8 cellular contexts compared by ENCODE assay signal in the genomic region with DNA sequence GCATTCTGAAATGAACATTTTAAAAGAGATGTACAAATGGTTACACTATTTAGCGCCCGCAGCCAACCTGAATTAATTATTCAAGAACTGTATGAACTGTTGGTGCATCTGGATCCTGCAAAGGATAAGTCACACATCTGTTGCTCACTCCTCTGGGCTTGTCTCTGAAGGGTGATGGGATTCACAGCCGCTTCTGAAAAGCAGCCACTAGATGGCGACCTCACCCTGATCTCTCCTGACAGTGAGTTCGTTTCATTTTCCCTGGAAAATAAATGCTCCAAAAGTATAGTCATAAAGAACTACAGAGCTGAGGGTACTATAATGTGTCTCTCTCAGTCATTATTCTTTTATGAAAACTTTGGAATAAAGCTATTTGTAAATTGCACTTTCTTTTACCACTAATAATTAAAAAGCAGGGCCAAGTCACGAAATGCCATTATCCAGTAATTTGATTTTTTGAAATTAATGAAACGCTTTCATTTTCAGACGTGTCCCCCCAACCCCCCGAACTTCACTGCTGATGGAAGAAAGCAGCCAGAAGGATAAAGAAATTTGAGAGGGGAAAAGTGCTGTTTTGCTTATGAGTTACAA.
DNase-seq lines count a peak whose midpoint lies in the region; ATAC-seq and TF ChIP-seq lines count a peak whose summit lies in the region.

No MANE protein-coding gene starts in this region.

- POLR2A ChIA-PET in PC-9 (lab: Charles Lee; ENCODE audit: unreplicated experiment): no interaction called here

- ATAC-seq in GM21390 (IDR thresholded peaks at IDR 0.05; ENCODE audit: unreplicated experiment) (peak; percentile 94), gastroesophageal sphincter (peak; percentile 71)

- H4K8ac ChIP-seq in trophoblast cell (ENCODE audit: low read depth, low read length): no peak overlapping the region

- H3K36me3 ChIP-seq in KMS-11 (ENCODE audit: insufficient read depth): no peaks in the 10 kb centered on the region
- no peaks in the 10 kb centered on the region for H3K36me3 ChIP-seq in PC-9 (ENCODE audit: low read depth)
- H3K36me3 ChIP-seq in gastroesophageal sphincter: no peaks in the 10 kb centered on the region
- no peaks in the 10 kb centered on the region for H3K36me3 ChIP-seq in trophoblast cell (ENCODE audit: control insufficient read depth in 1 of 2, insufficient read depth in 2 of 2, low read length in 2 of 2)
- H3K36me3 ChIP-seq in uterus: no peaks in the 10 kb centered on the region

- H3K9ac ChIP-seq in KMS-11 (no peak overlapping the region), trophoblast cell (ENCODE audit: low read length) (no peak overlapping the region)

- TF ChIP-seq CTCF in KMS-11 (conservative IDR thresholded peaks at IDR 0.05; ENCODE audit: low read depth, low read length): peak; percentile 92
- TF ChIP-seq CTCF in PC-9 (conservative IDR thresholded peaks at IDR 0.05): peak; percentile 99
- TF ChIP-seq CTCF in gastroesophageal sphincter (IDR thresholded peaks at IDR 0.05): peak; percentile 73 to 86 (median 81)
- TF ChIP-seq CTCF in uterus (IDR thresholded peaks at IDR 0.05): peak; percentile 59 to 80 (median 73)

- TF ChIP-seq POLR2A in gastroesophageal sphincter (IDR thresholded peaks at IDR 0.05): no peak
- no peak for TF ChIP-seq POLR2A in uterus (IDR thresholded peaks at IDR 0.05)

- H2AFZ ChIP-seq in KMS-11 (ENCODE audit: low read depth) (peak overlapping the region; percentile 2; the same call in 1 of the 2 replicates), PC-9 (no peak overlapping the region), trophoblast cell (ENCODE audit: insufficient read depth, low read length, poor library complexity) (no peak overlapping the region)

- H2AK5ac ChIP-seq in trophoblast cell (ENCODE audit: low read length): no peak overlapping the region

- H3K9me3 ChIP-seq in PC-9 (ENCODE audit: insufficient read depth, low read depth): no peaks in the 10 kb centered on the region
- no peaks in the 10 kb centered on the region for H3K9me3 ChIP-seq in gastroesophageal sphincter
- no peaks in the 10 kb centered on the region for H3K9me3 ChIP-seq in trophoblast cell (ENCODE audit: insufficient read depth, low read depth, low read length)
- H3K9me3 ChIP-seq in uterus: no peaks in the 10 kb centered on the region

- DNase-seq in D341Med (ENCODE audit: low spot score): peak; percentile 76
- peak; percentile 49 to 86 for DNase-seq in PC-9
- DNase-seq in activated effector memory CD4-positive, alpha-beta T cell treated with Interleukin-2 at 50 U/mL for 16 hours: peak; percentile 8
- peak; percentile 54 to 82 for DNase-seq in trophoblast cell
- DNase-seq in uterus: peak; percentile 70 to 74

- no peak overlapping the region for H3K27ac ChIP-seq in KMS-11
- H3K27ac ChIP-seq in PC-9: no peak overlapping the region
- H3K27ac ChIP-seq in gastroesophageal sphincter: peak overlapping the region in 3 of 4 donors; percentile 20 to 36 (median 29)
- no peak overlapping the region for H3K27ac ChIP-seq in trophoblast cell (ENCODE audit: low read depth, low read length)
- H3K27ac ChIP-seq in uterus: peak overlapping the region; percentile 44 to 53

- H3K4me1 ChIP-seq in KMS-11 (ENCODE audit: low read depth, poor library complexity, severe bottlenecking): no peaks in the 10 kb centered on the region
- H3K4me1 ChIP-seq in PC-9 (replicated peaks; ENCODE audit: insufficient read depth): no peaks in the 10 kb centered on the region
- peaks cover 0 to 15% (median 0%) of the 10 kb centered on the region in 3 donors for H3K4me1 ChIP-seq in gastroesophageal sphincter
- no peaks in the 10 kb centered on the region for H3K4me1 ChIP-seq in trophoblast cell (ENCODE audit: control insufficient read depth in 1 of 2, insufficient read depth in 2 of 2, low read length in 2 of 2)
- no peaks in the 10 kb centered on the region for H3K4me1 ChIP-seq in uterus

- H3F3A ChIP-seq in PC-9 (ENCODE audit: insufficient read depth, low read depth): no peaks in the 10 kb centered on the region

- TF ChIP-seq EP300 in gastroesophageal sphincter (IDR thresholded peaks at IDR 0.05): no peak

- H3K79me2 ChIP-seq in KMS-11 (ENCODE audit: insufficient read depth, low read depth) (no peaks in the 10 kb centered on the region), PC-9 (ENCODE audit: low read depth) (no peaks in the 10 kb centered on the region), trophoblast cell (ENCODE audit: control insufficient read depth, insufficient read depth, low read length, poor library complexity) (no peaks in the 10 kb centered on the region)

- H2BK120ac ChIP-seq in trophoblast cell (ENCODE audit: insufficient read depth, low read length, poor library complexity): no peak overlapping the region

- no peak overlapping the region for H3K14ac ChIP-seq in trophoblast cell (ENCODE audit: low read length)

- intact Hi-C loops in PC-9 (cut with micrococcal nuclease; ENCODE audit: unreplicated experiment) (loop anchor here (5.0 kb wide), 1 partner anchor 1903 kb away; no protein-coding TSS in a partner anchor), uterus (cut with DNase I; ENCODE audit: low total_unique reads) (no loop called here)

- H3K18ac ChIP-seq in trophoblast cell (ENCODE audit: low read length): no peak overlapping the region

- CTCF ChIA-PET in PC-9 (lab: Charles Lee): interaction anchor here (1.3 kb wide), 1 partner anchor 15 kb away, joined by 11 read pairs; no protein-coding TSS in a partner anchor

- H3K4me2 ChIP-seq in KMS-11 (0 out of 2 replicates have a peak overlapping the region, but pooled peaks have one; percentile 15), PC-9 (peak overlapping the region; percentile 30), trophoblast cell (ENCODE audit: low read length) (no peak overlapping the region)

- no TSS peak for BruUV-seq in PC-9 (replicated peaks; lab: Mats Ljungman, UMichigan)

- H4K20me1 ChIP-seq in KMS-11 (ENCODE audit: insufficient read depth): no peaks in the 10 kb centered on the region
- H4K20me1 ChIP-seq in PC-9 (ENCODE audit: insufficient read depth): no peaks in the 10 kb centered on the region

- no peak overlapping the region for H2BK5ac ChIP-seq in trophoblast cell (ENCODE audit: low read depth, low read length, poor library complexity)

- H3K27me3 ChIP-seq in KMS-11 (ENCODE audit: insufficient read depth, low read depth) (no peaks in the 10 kb centered on the region), PC-9 (ENCODE audit: insufficient read depth, low read depth) (no peaks in the 10 kb centered on the region), gastroesophageal sphincter (no peaks in the 10 kb centered on the region), trophoblast cell (ENCODE audit: insufficient read depth, low read length) (no peaks in the 10 kb centered on the region), uterus (no peaks in the 10 kb centered on the region)

- no peak overlapping the region for H3K23ac ChIP-seq in trophoblast cell (ENCODE audit: low read length)

- no peaks in the 10 kb centered on the region for H3K9me2 ChIP-seq in PC-9 (ENCODE audit: insufficient read depth)

- no peak overlapping the region for H3K4me3 ChIP-seq in KMS-11 (IDR thresholded peaks at IDR 0.05; ENCODE audit: insufficient read depth, low read depth, low read length)
- H3K4me3 ChIP-seq in PC-9: no peak overlapping the region
- peak overlapping the region; percentile 29 to 45 for H3K4me3 ChIP-seq in gastroesophageal sphincter
- no peak overlapping the region for H3K4me3 ChIP-seq in trophoblast cell (ENCODE audit: low read depth, low read length)
- peak overlapping the region in 1 of 2 donors; percentile 31 for H3K4me3 ChIP-seq in uterus

- H3K4ac ChIP-seq in trophoblast cell (ENCODE audit: low read depth, low read length): no peak overlapping the region

- no peak overlapping the region for H4K91ac ChIP-seq in trophoblast cell (ENCODE audit: low read depth, low read length)

- H3K79me1 ChIP-seq in trophoblast cell (ENCODE audit: low read length): no peaks in the 10 kb centered on the region

- H2BK12ac ChIP-seq in trophoblast cell (ENCODE audit: low read length): no peak overlapping the region

- no peak overlapping the region for H4K12ac ChIP-seq in trophoblast cell (ENCODE audit: low read depth, low read length)

- 13 to 22% methylated on average over 7 to 9 of the region's 9 CpGs for WGBS in gastroesophageal sphincter (ENCODE audit: low coverage in 1 of 2), 2 donors
- WGBS in trophoblast cell (ENCODE audit: extremely low coverage, insufficient coverage, insufficient read length): no CpG with 5 or more reads among the region's 9 CpGs

Comparison
In these comparisons a context has a peak if more than half of its experiments do, and no peak if none do; other contexts are left out.
1. DNase-seq: peak in every context shown above with its lines; median percentile 76 in D341Med; 72 in uterus; 68 in trophoblast cell; 68 in PC-9; 8 in activated effector memory CD4-positive, alpha-beta T cell treated with Interleukin-2 at 50 U/mL for 16 hours.
2. H3K27ac ChIP-seq: peak in gastroesophageal sphincter (3 of 4) and uterus (2 of 2); none in KMS-11 (single experiment), PC-9 (single experiment) and trophoblast cell (single experiment).
3. H3K4me3 ChIP-seq: peak in gastroesophageal sphincter (2 of 2); none in KMS-11 (single experiment), PC-9 (single experiment) and trophoblast cell (single experiment).
4. Peak in every context shown above with its lines, with median percentiles within 50 percentile points of each other: CTCF ChIP-seq.